In genomic region chr18:26648509-26649192, GRCh38 we compare ENCODE assay signal across 16 cellular contexts.
DNase-seq lines count a peak whose midpoint lies in the region; ATAC-seq, FAIRE-seq and TF ChIP-seq lines count a peak whose summit lies in the region.
"Had no signal": no experiment of that assay in that cellular context is flagged by ENCODE, and none has a peak within 500 bp of the region (broad histone marks: within the 10 kb centered on the region; RNA-seq: fewer than 3 reads in every experiment).

No MANE protein-coding gene starts in this region.

- no peak overlapping the region for H3K4me3 ChIP-seq in K562
- H3K4me3 ChIP-seq in CD4-positive, alpha-beta memory T cell (ENCODE audit: low read length in 2 of 2): no peak overlapping the region
- H3K4me3 ChIP-seq: MG63, PC-9 had no signal

- no peak for FAIRE-seq in K562 (lab: Jason Lieb, UNC)
- FAIRE-seq: GM18507 had no signal

- H4K20me1 ChIP-seq in K562 (replicated peaks; ENCODE audit: control insufficient read depth, insufficient read depth, low read length): no peaks in the 10 kb centered on the region

- CTCF ChIA-PET in K562 (lab: Yijun Ruan, JAX; ENCODE audit: low intra/inter-chr PET ratio): interaction anchor here (1.1 kb wide), 1 partner anchor 341 kb away, joined by 3 read pairs; no protein-coding TSS in a partner anchor
- CTCF ChIA-PET in CD4-positive, alpha-beta memory T cell (lab: Charles Lee; ENCODE audit: partially characterized antibody): interaction anchor here (1.7 kb wide), 1 partner anchor 265 kb away, joined by 6 read pairs; no protein-coding TSS in a partner anchor

- H3K36me3 ChIP-seq in K562 (ENCODE audit: control insufficient read depth, insufficient read depth, low read length): no peaks in the 10 kb centered on the region
- no peaks in the 10 kb centered on the region for H3K36me3 ChIP-seq in CD4-positive, alpha-beta memory T cell (ENCODE audit: insufficient read depth, low read length)
- H3K36me3 ChIP-seq: MG63 had no signal

- no peaks in the 10 kb centered on the region for H3K9me3 ChIP-seq in K562 (replicated peaks; ENCODE audit: control insufficient read depth, insufficient read depth, low read depth, low read length)
- H3K9me3 ChIP-seq in CD4-positive, alpha-beta memory T cell (ENCODE audit: control insufficient read depth in 1 of 2, low read length in 2 of 2): no peaks in the 10 kb centered on the region
- H3K9me3 ChIP-seq: MG63 had no signal

- no peak for TF ChIP-seq POLR2A in K562 (conservative IDR thresholded peaks at IDR 0.05)

- no peaks in the 10 kb centered on the region for H3K27me3 ChIP-seq in K562 (ENCODE audit: control insufficient read depth in 2 of 2, insufficient read depth in 2 of 2, low read length in 2 of 2)
- H3K27me3 ChIP-seq in CD4-positive, alpha-beta memory T cell (ENCODE audit: insufficient read depth, low read length): no peaks in the 10 kb centered on the region
- H3K27me3 ChIP-seq: MG63 had no signal

- no peak overlapping the region for H3K9ac ChIP-seq in K562 (ENCODE audit: insufficient read depth in 1 of 2, low read depth in 2 of 2, low read length in 2 of 2)

- H3K36me3 Mint-ChIP-seq in CD4-positive, alpha-beta memory T cell: no peaks in the 10 kb centered on the region
- H3K36me3 Mint-ChIP-seq: T-cell had no signal

- no peak overlapping the region for H3K27ac Mint-ChIP-seq in stimulated activated naive CD8-positive, alpha-beta T cell treated with anti-CD3 and anti-CD28 coated beads, Interleukin-15, amount 100 ng/mL, for 72 hours
- no peak overlapping the region for H3K27ac Mint-ChIP-seq in CD4-positive, alpha-beta memory T cell
- H3K27ac Mint-ChIP-seq: T-cell had no signal

- no peak for DNase-seq in stimulated activated naive CD8-positive, alpha-beta T cell treated with anti-CD3 and anti-CD28 coated beads, Interleukin-15, amount 100 ng/mL, for 72 hours
- DNase-seq in stimulated activated naive CD8-positive, alpha-beta T cell treated with anti-CD3 and anti-CD28 coated beads, Interleukin-15, Interleukin-2, amounts not matched to agents 100 U/mL and 50 U/mL, for 24 hours: no peak
- DNase-seq in K562 (ENCODE audit: extremely low read depth in 1 of 4, low spot score in 3 of 4) (no peak), HuH-7.5 (ENCODE audit: low spot score) (no peak), cerebellar nuclear complex (lab: John Stamatoyannopoulos, UW) (no peak)
- DNase-seq in CD4-positive, alpha-beta memory T cell: no peak
- DNase-seq: Karpas-422, MG63, NCI-H1092 treated with DMSO at 0.1 percent for 48 hours, NCI-H1694, NCI-H2107, PC-9, T-cell had no signal

- no peak overlapping the region for H3K4me3 Mint-ChIP-seq in stimulated activated naive CD8-positive, alpha-beta T cell treated with anti-CD3 and anti-CD28 coated beads, Interleukin-15, amount 100 ng/mL, for 72 hours
- no peak overlapping the region for H3K4me3 Mint-ChIP-seq in CD4-positive, alpha-beta memory T cell
- H3K4me3 Mint-ChIP-seq: T-cell had no signal

- no peaks in the 10 kb centered on the region for H3K9me1 ChIP-seq in K562 (ENCODE audit: control insufficient read depth, insufficient read depth, low read length)

- in situ Hi-C loops in K562 (cut with MboI): no loop called here

- H3K4me1 ChIP-seq in K562 (replicated peaks in 1 of 2; ENCODE audit: control insufficient read depth in 2 of 2, insufficient read depth in 2 of 2, low read length in 2 of 2): no peaks in the 10 kb centered on the region
- H3K4me1 ChIP-seq in CD4-positive, alpha-beta memory T cell (ENCODE audit: insufficient read depth, low read length): no peaks in the 10 kb centered on the region

- peak; percentile 54 for ATAC-seq in stimulated activated naive CD8-positive, alpha-beta T cell treated with anti-CD3 and anti-CD28 coated beads, Interleukin-15, amount 100 ng/mL, for 72 hours
- ATAC-seq in stimulated activated naive CD8-positive, alpha-beta T cell treated with anti-CD3 and anti-CD28 coated beads, Interleukin-15, Interleukin-2, amounts not matched to agents 100 U/mL and 50 U/mL, for 24 hours: no peak
- ATAC-seq in HG02610 (IDR thresholded peaks at IDR 0.05; ENCODE audit: unreplicated experiment): peak; percentile 67
- no peak for ATAC-seq in K562
- ATAC-seq: T-cell had no signal

- no peak for TF ChIP-seq EP300 in K562 (IDR thresholded peaks at IDR 0.05; ENCODE audit: low read length)

- POLR2A ChIA-PET in K562 (lab: Yijun Ruan, JAX): interaction anchor here (0.5 kb wide), 1 partner anchor 20 kb away, joined by 3 read pairs; no protein-coding TSS in a partner anchor
- POLR2A ChIA-PET in CD4-positive, alpha-beta memory T cell (lab: Charles Lee; ENCODE audit: partially characterized antibody): no interaction called here

- under 1% methylated on average over 6 of the region's 6 CpGs for WGBS in K562 (ENCODE audit: insufficient coverage, low coverage, missing lambda C conversion rate)

- no peak overlapping the region for H3K27ac ChIP-seq in K562 (ENCODE audit: extremely low read depth, low read depth, low read length)
- H3K27ac ChIP-seq in CD4-positive, alpha-beta memory T cell (ENCODE audit: low read depth, low read length): no peak overlapping the region
- H3K27ac ChIP-seq: C4-2B, PC-9 had no signal

- intact Hi-C loops in K562 (cut with micrococcal nuclease): loop anchor here (1.0 to 10.0 kb wide), 5 partner anchors 27 to 724 kb away; no protein-coding TSS in a partner anchor
- intact Hi-C loops in CD4-positive, alpha-beta memory T cell (cut with micrococcal nuclease): no loop called here

- no peak for TF ChIP-seq RAD21 in K562 (CRISPR knock-in tag; conservative IDR thresholded peaks at IDR 0.05 in 1 of 2, IDR thresholded peaks at IDR 0.05 in 1 of 2)

- TF ChIP-seq CTCF in K562 (IDR thresholded peaks at IDR 0.05 in 2 of 3, conservative IDR thresholded peaks at IDR 0.05 in 1 of 3; ENCODE audit: insufficient read depth in 2 of 3, low read depth in 1 of 3, low read length in 3 of 3): no peak

- H3K27me3 Mint-ChIP-seq in stimulated activated naive CD8-positive, alpha-beta T cell treated with anti-CD3 and anti-CD28 coated beads, Interleukin-15, amount 100 ng/mL, for 72 hours: peaks cover 45% of the 10 kb centered on the region
- peaks cover 17 to 26% of the 10 kb centered on the region in 2 donors for H3K27me3 Mint-ChIP-seq in CD4-positive, alpha-beta memory T cell

- BruUV-seq in K562 (replicated peaks; lab: Mats Ljungman, UMichigan): no TSS peak

- H3K4me2 ChIP-seq in K562 (ENCODE audit: insufficient read depth, low read length): no peak overlapping the region
- H3K4me2 ChIP-seq: PC-9 had no signal

- H2AFZ ChIP-seq in K562 (ENCODE audit: low read depth, low read length): no peak overlapping the region
- H2AFZ ChIP-seq: PC-9 had no signal

- H3K9me3 Mint-ChIP-seq in stimulated activated naive CD8-positive, alpha-beta T cell treated with anti-CD3 and anti-CD28 coated beads, Interleukin-15, amount 100 ng/mL, for 72 hours: no peaks in the 10 kb centered on the region
- H3K9me3 Mint-ChIP-seq in CD4-positive, alpha-beta memory T cell: no peaks in the 10 kb centered on the region
- H3K9me3 Mint-ChIP-seq: T-cell had no signal

- no peaks in the 10 kb centered on the region for H3K79me2 ChIP-seq in K562 (ENCODE audit: control insufficient read depth, insufficient read depth, low read length)

- H3K4me1 Mint-ChIP-seq in stimulated activated naive CD8-positive, alpha-beta T cell treated with anti-CD3 and anti-CD28 coated beads, Interleukin-15, amount 100 ng/mL, for 72 hours: no peaks in the 10 kb centered on the region
- peaks cover 0 to 3% (median under 1%) of the 10 kb centered on the region in 4 donors for H3K4me1 Mint-ChIP-seq in CD4-positive, alpha-beta memory T cell
- H3K4me1 Mint-ChIP-seq: T-cell had no signal

TF ChIP-seq in K562, 482 proteins besides CTCF, POLR2A, EP300 and RAD21:
- TF ChIP-seq ZNF232 (CRISPR knock-in tag; IDR thresholded peaks at IDR 0.05): 0 out of 2 replicates have a peak, but pooled peaks have one; percentile 54
- TF ChIP-seq AFF4 (CRISPR knock-in tag; IDR thresholded peaks at IDR 0.05): no peak
- peak; percentile 86 for TF ChIP-seq DACH1 (IDR thresholded peaks at IDR 0.05; ENCODE audit: partially characterized antibody)

Comparison
In these comparisons a context has a peak if more than half of its experiments do, and no peak if none do; other contexts are left out.
1. ATAC-seq: peak in stimulated activated naive CD8-positive, alpha-beta T cell treated with anti-CD3 and anti-CD28 coated beads, Interleukin-15, amount 100 ng/mL, for 72 hours (single experiment) and HG02610 (single experiment); none in stimulated activated naive CD8-positive, alpha-beta T cell treated with anti-CD3 and anti-CD28 coated beads, Interleukin-15, Interleukin-2, amounts not matched to agents 100 U/mL and 50 U/mL, for 24 hours (single experiment) and K562 (single experiment).